In the genomic region with DNA sequence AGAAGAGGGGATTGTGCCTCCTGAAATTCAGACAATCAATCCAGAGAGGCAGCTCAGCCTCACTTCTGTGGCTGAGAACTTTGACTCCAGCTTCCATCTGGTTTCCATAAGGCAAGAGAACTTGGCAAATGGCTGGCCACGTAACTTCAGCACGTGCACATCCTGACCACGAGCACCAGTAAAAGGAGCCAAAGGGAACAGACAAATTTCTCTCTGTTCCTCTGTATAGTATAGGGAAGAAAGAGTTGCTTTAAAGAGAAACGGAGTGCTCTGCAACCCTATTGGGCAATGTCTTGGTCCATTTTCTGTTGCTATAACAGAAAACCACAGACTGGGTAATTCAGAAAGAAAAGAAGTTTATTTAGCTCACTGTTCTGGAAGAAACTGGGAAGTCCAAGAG, we compare ENCODE assay signal across 16 cellular contexts.
A peak's percentile ranks its signal among the peaks of the same experiment; 100 is the strongest.
DNase-seq lines count a peak whose midpoint lies in the region; ATAC-seq, FAIRE-seq and TF ChIP-seq lines count a peak whose summit lies in the region.
"Had no signal": no experiment of that assay in that cellular context is flagged by ENCODE, and none has a peak within 500 bp of the region (broad histone marks: within the 10 kb centered on the region; RNA-seq: fewer than 3 reads in every experiment).

No MANE protein-coding gene starts in this region.

- no peaks in the 10 kb centered on the region for H3K36me3 ChIP-seq in kidney (ENCODE audit: control insufficient read depth in 1 of 2, insufficient read depth in 2 of 2, low read length in 2 of 2)

- no peak overlapping the region for H3K27ac ChIP-seq in kidney (ENCODE audit: low read depth in 2 of 2, low read length in 2 of 2)

- peak overlapping the region; percentile 94 for H3K27ac Mint-ChIP-seq in osteocyte (ENCODE audit: unreplicated experiment)
- H3K27ac Mint-ChIP-seq: activated naive CD8-positive, alpha-beta T cell treated with anti-CD3 and anti-CD28 coated beads, Interleukin-2, amount 10 ng/mL, durations not matched to agents 7 days and 5 days; CD4-positive, CD25-positive, alpha-beta regulatory T cell; stimulated activated effector memory CD8-positive, alpha-beta T cell treated with anti-CD3 and anti-CD28 coated beads, Interleukin-12 subunit alpha, Interleukin-12 subunit beta, amount 100 ng/mL, for 72 hours had no signal

- ATAC-seq in HG02759 (IDR thresholded peaks at IDR 0.05; ENCODE audit: unreplicated experiment) = no peak
- ATAC-seq: GM12878; stimulated activated effector memory CD8-positive, alpha-beta T cell treated with anti-CD3 and anti-CD28 coated beads, Interleukin-12 subunit alpha, Interleukin-12 subunit beta, amount 100 ng/mL, for 72 hours had no signal

- H3K4me1 Mint-ChIP-seq in osteocyte (ENCODE audit: unreplicated experiment) = peaks cover 63% of the 10 kb centered on the region
- H3K4me1 Mint-ChIP-seq: activated naive CD8-positive, alpha-beta T cell treated with anti-CD3 and anti-CD28 coated beads, Interleukin-2, amount 10 ng/mL, durations not matched to agents 7 days and 5 days; CD4-positive, CD25-positive, alpha-beta regulatory T cell; stimulated activated effector memory CD8-positive, alpha-beta T cell treated with anti-CD3 and anti-CD28 coated beads, Interleukin-12 subunit alpha, Interleukin-12 subunit beta, amount 100 ng/mL, for 72 hours had no signal

- peaks cover 3% of the 10 kb centered on the region for H3K36me3 Mint-ChIP-seq in osteocyte (ENCODE audit: unreplicated experiment)
- H3K36me3 Mint-ChIP-seq: activated naive CD8-positive, alpha-beta T cell treated with anti-CD3 and anti-CD28 coated beads, Interleukin-2, amount 10 ng/mL, durations not matched to agents 7 days and 5 days; CD4-positive, CD25-positive, alpha-beta regulatory T cell; stimulated activated effector memory CD8-positive, alpha-beta T cell treated with anti-CD3 and anti-CD28 coated beads, Interleukin-12 subunit alpha, Interleukin-12 subunit beta, amount 100 ng/mL, for 72 hours had no signal

- no peaks in the 10 kb centered on the region for H3K9me3 Mint-ChIP-seq in osteocyte (ENCODE audit: unreplicated experiment)
- H3K9me3 Mint-ChIP-seq: activated naive CD8-positive, alpha-beta T cell treated with anti-CD3 and anti-CD28 coated beads, Interleukin-2, amount 10 ng/mL, durations not matched to agents 7 days and 5 days had no signal

- DNase-seq in AG10803 (ENCODE audit: low read depth) (peak; percentile 99), NB4 (ENCODE audit: low read depth) (peak; percentile 55), fibroblast of gingiva (ENCODE audit: low read depth) (peak; percentile 99), osteocyte (ENCODE audit: extremely low spot score, unreplicated experiment) (no peak), kidney (no peak), DMS79 treated with DMSO at 0.1 percent for 48 hours (lab: John Stamatoyannopoulos, UW) (no peak), NCI-H2171 (lab: John Stamatoyannopoulos, UW) (no peak)
- DNase-seq: activated CD4-positive, alpha-beta T cell treated with anti-CD3 and anti-CD28 coated beads, Interleukin-2, amount 50 U/mL, for 1 hour; activated naive CD8-positive, alpha-beta T cell treated with anti-CD3 and anti-CD28 coated beads, Interleukin-2, amount 10 ng/mL, durations not matched to agents 7 days and 5 days; CD4-positive, CD25-positive, alpha-beta regulatory T cell; NCI-H2227 treated with DMSO at 0.1 percent for 48 hours; SHP77 treated with DMSO at 0.1 percent for 48 hours; stimulated activated CD4-positive, alpha-beta T cell treated with anti-CD3 and anti-CD28 coated beads, Interleukin-12 subunit alpha, Interleukin-12 subunit beta, amount 100 ng/mL, for 4 hours had no signal

- H3K4me3 ChIP-seq in AG10803 (ENCODE audit: low read length) (no peak overlapping the region), NB4 (ENCODE audit: low read depth, low read length) (no peak overlapping the region), kidney (ENCODE audit: low read length in 2 of 2) (no peak overlapping the region)
- H3K4me3 ChIP-seq: GM12878 had no signal

- TF ChIP-seq CTCF in AG10803 (conservative IDR thresholded peaks at IDR 0.05; ENCODE audit: low read length) (no peak), NB4 (IDR thresholded peaks at IDR 0.05; ENCODE audit: low read depth, low read length) (no peak), osteocyte (IDR thresholded peaks at IDR 0.05) (no peak), kidney (IDR thresholded peaks at IDR 0.05; ENCODE audit: borderline replicate concordance, extremely low read depth, insufficient read depth) (no peak)

- no peak overlapping the region for H3K9ac ChIP-seq in kidney (ENCODE audit: low read length in 2 of 2)

- no peaks in the 10 kb centered on the region for H3K9me3 ChIP-seq in kidney (ENCODE audit: control insufficient read depth in 1 of 2, low read length in 2 of 2)

- TF ChIP-seq POLR2A in NB4 (IDR thresholded peaks at IDR 0.05; ENCODE audit: extremely low read depth, insufficient read length) = no peak

- no peaks in the 10 kb centered on the region for H3K27me3 Mint-ChIP-seq in osteocyte (ENCODE audit: unreplicated experiment)
- H3K27me3 Mint-ChIP-seq: activated naive CD8-positive, alpha-beta T cell treated with anti-CD3 and anti-CD28 coated beads, Interleukin-2, amount 10 ng/mL, durations not matched to agents 7 days and 5 days had no signal

- no peaks in the 10 kb centered on the region for H3K4me1 ChIP-seq in kidney (ENCODE audit: control insufficient read depth in 1 of 2, insufficient read depth in 1 of 2, low read depth in 1 of 2, low read length in 2 of 2)

- no peak overlapping the region for H3K4me3 Mint-ChIP-seq in osteocyte (ENCODE audit: unreplicated experiment)
- H3K4me3 Mint-ChIP-seq: activated naive CD8-positive, alpha-beta T cell treated with anti-CD3 and anti-CD28 coated beads, Interleukin-2, amount 10 ng/mL, durations not matched to agents 7 days and 5 days; CD4-positive, CD25-positive, alpha-beta regulatory T cell; stimulated activated effector memory CD8-positive, alpha-beta T cell treated with anti-CD3 and anti-CD28 coated beads, Interleukin-12 subunit alpha, Interleukin-12 subunit beta, amount 100 ng/mL, for 72 hours had no signal

- intact Hi-C loops in kidney (cut with DNase I) = no loop called here

- no peak for FAIRE-seq in kidney (lab: Jason Lieb, UNC)
- FAIRE-seq: GM12878 had no signal

Comparison
In these comparisons a context has a peak if more than half of its experiments do, and no peak if none do; other contexts are left out.
1. DNase-seq: peak in AG10803 (single experiment), NB4 (single experiment) and fibroblast of gingiva (single experiment); none in osteocyte (single experiment), kidney (single experiment), DMS79 treated with DMSO at 0.1 percent for 48 hours (single experiment) and NCI-H2171 (single experiment).